In genomic region chr20:9036593-9036992, GRCh38 we compare ENCODE assay signal across 19 cellular contexts. TPM values are rescaled to one million over a fixed set of nuclear protein-coding genes. Genes with fewer than 3 reads are reported as not detected.
DNase-seq lines count a peak whose midpoint lies in the region; ATAC-seq and TF ChIP-seq lines count a peak whose summit lies in the region.
"Had no signal": no experiment of that assay in that cellular context is flagged by ENCODE, and none has a peak within 500 bp of the region (broad histone marks: within the 10 kb centered on the region; RNA-seq: fewer than 3 reads in every experiment).

No MANE protein-coding gene starts in this region.

- no peaks in the 10 kb centered on the region for H3K79me2 ChIP-seq in mammary epithelial cell (ENCODE audit: insufficient read depth, low read length)

- 71% methylated on average over 1 of the region's 1 CpG for WGBS in mammary epithelial cell (ENCODE audit: low coverage, missing lambda C conversion rate)

- no peak overlapping the region for H3K27ac ChIP-seq in mammary epithelial cell (ENCODE audit: insufficient read depth, low read depth, low read length)
- no peak overlapping the region for H3K27ac ChIP-seq in CD8-positive, alpha-beta T cell (ENCODE audit: low read depth, low read length)
- H3K27ac ChIP-seq: 22Rv1, BLaER1, KMS-11 had no signal

- no peaks in the 10 kb centered on the region for H3K9me3 Mint-ChIP-seq in MCF 10A (ENCODE audit: unreplicated experiment)
- H3K9me3 Mint-ChIP-seq in CD8-positive, alpha-beta T cell: peaks cover 4% of the 10 kb centered on the region
- H3K9me3 Mint-ChIP-seq: H9 had no signal

- CTCF ChIA-PET in MCF 10A (lab: Yijun Ruan, JAX): no interaction called here
- CTCF ChIA-PET in mammary epithelial cell (lab: Charles Lee; ENCODE audit: low non-redundant PET): no interaction called here
- CTCF ChIA-PET in CD8-positive, alpha-beta T cell (lab: Charles Lee): no interaction called here

- H3K9ac ChIP-seq in mammary epithelial cell (ENCODE audit: insufficient read depth, low read length): no peak overlapping the region
- H3K9ac ChIP-seq: BLaER1, KMS-11 had no signal

- no peaks in the 10 kb centered on the region for H3K27me3 ChIP-seq in mammary epithelial cell (ENCODE audit: insufficient read depth, low read length)
- no peaks in the 10 kb centered on the region for H3K27me3 ChIP-seq in CD8-positive, alpha-beta T cell (ENCODE audit: insufficient read depth, low read length)
- H3K27me3 ChIP-seq: BLaER1 had no signal

- DNase-seq in MCF 10A (ENCODE audit: unreplicated experiment): peak; percentile 46
- DNase-seq in mammary epithelial cell: no peak
- DNase-seq in RPMI7951 (ENCODE audit: low read depth): peak; percentile 44
- DNase-seq in epithelial cell of esophagus (ENCODE audit: low read depth): peak; percentile 33
- DNase-seq in NCI-H128 (lab: John Stamatoyannopoulos, UW; ENCODE audit: unreplicated experiment): no peak
- DNase-seq in CD8-positive, alpha-beta T cell: no peak
- no peak for DNase-seq in NCI-H1417 treated with DMSO at 0.1 percent for 48 hours (lab: John Stamatoyannopoulos, UW)
- DNase-seq: AML-193; Calu3; CD4-positive, CD25-positive, alpha-beta regulatory T cell; DMS 273 treated with DMSO at 0.1 percent for 48 hours; DMS79; GDM1; GOT3; H9 had no signal

- POLR2A ChIA-PET in MCF 10A (lab: Yijun Ruan, JAX): interaction anchor here (1.1 kb wide), 1 partner anchor 178 kb away, joined by 4 read pairs; no protein-coding TSS in a partner anchor
- POLR2A ChIA-PET in CD8-positive, alpha-beta T cell (lab: Charles Lee): no interaction called here

- dilution Hi-C loops in mammary epithelial cell (cut with HindIII; ENCODE audit: low sequenced_read_pairs): no loop called here

- no TSS peak for BruUV-seq in MCF 10A (replicated peaks; lab: Mats Ljungman, UMichigan)
- BruUV-seq in mammary epithelial cell (replicated peaks; lab: Mats Ljungman, UMichigan): no TSS peak

- no peaks in the 10 kb centered on the region for H3K4me1 Mint-ChIP-seq in MCF 10A (ENCODE audit: insufficient read depth, unreplicated experiment)
- H3K4me1 Mint-ChIP-seq in CD8-positive, alpha-beta T cell (ENCODE audit: low read depth): no peaks in the 10 kb centered on the region
- H3K4me1 Mint-ChIP-seq: CD4-positive, CD25-positive, alpha-beta regulatory T cell had no signal

- intact Hi-C loops in MCF 10A (cut with micrococcal nuclease) (no loop called here), mammary epithelial cell (cut with micrococcal nuclease) (no loop called here)
- intact Hi-C loops in CD8-positive, alpha-beta T cell (cut with DNase I, micrococcal nuclease): no loop called here

- no peaks in the 10 kb centered on the region for H3K27me3 Mint-ChIP-seq in MCF 10A (ENCODE audit: insufficient read depth, unreplicated experiment)
- no peaks in the 10 kb centered on the region for H3K27me3 Mint-ChIP-seq in CD8-positive, alpha-beta T cell (ENCODE audit: low read depth)
- H3K27me3 Mint-ChIP-seq: CD4-positive, CD25-positive, alpha-beta regulatory T cell had no signal

- no peak overlapping the region for H2AFZ ChIP-seq in mammary epithelial cell (ENCODE audit: low read depth, low read length)

- H3K4me3 Mint-ChIP-seq in MCF 10A (ENCODE audit: unreplicated experiment): no peak overlapping the region
- H3K4me3 Mint-ChIP-seq in CD8-positive, alpha-beta T cell: no peak overlapping the region
- H3K4me3 Mint-ChIP-seq: CD4-positive, CD25-positive, alpha-beta regulatory T cell; H9 had no signal

- in situ Hi-C loops in mammary epithelial cell (cut with MboI; ENCODE audit: low sequenced_read_pairs in 2 of 2): no loop called here

- H3K4me3 ChIP-seq in mammary epithelial cell (replicated peaks in 1 of 3; ENCODE audit: insufficient read depth in 1 of 3, low read depth in 2 of 3, low read length in 3 of 3) (no peak overlapping the region), epithelial cell of esophagus (ENCODE audit: low read length) (no peak overlapping the region)
- no peak overlapping the region for H3K4me3 ChIP-seq in CD8-positive, alpha-beta T cell (ENCODE audit: low read depth, low read length)
- H3K4me3 ChIP-seq: BLaER1 had no signal

- H3K4me2 ChIP-seq in mammary epithelial cell (ENCODE audit: insufficient read depth, low read depth, low read length): no peak overlapping the region
- H3K4me2 ChIP-seq: BLaER1, KMS-11 had no signal

- no peak for TF ChIP-seq CTCF in MCF 10A (IDR thresholded peaks at IDR 0.05; ENCODE audit: unreplicated experiment)
- TF ChIP-seq CTCF in mammary epithelial cell (conservative IDR thresholded peaks at IDR 0.05 in 1 of 2, IDR thresholded peaks at IDR 0.05 in 1 of 2; ENCODE audit: extremely low read depth in 1 of 2, insufficient read depth in 1 of 2, low read depth in 1 of 2, low read length in 2 of 2): no peak
- no peak for TF ChIP-seq CTCF in epithelial cell of esophagus (IDR thresholded peaks at IDR 0.05; ENCODE audit: insufficient read depth, low read depth, low read length, missing control alignments)
- TF ChIP-seq CTCF in CD8-positive, alpha-beta T cell (IDR thresholded peaks at IDR 0.05): no peak

- no peaks in the 10 kb centered on the region for H3K36me3 Mint-ChIP-seq in MCF 10A (ENCODE audit: insufficient read depth, unreplicated experiment)
- H3K36me3 Mint-ChIP-seq in CD8-positive, alpha-beta T cell: no peaks in the 10 kb centered on the region
- H3K36me3 Mint-ChIP-seq: CD4-positive, CD25-positive, alpha-beta regulatory T cell had no signal

- no peak overlapping the region for H3K27ac Mint-ChIP-seq in MCF 10A (ENCODE audit: low read depth, unreplicated experiment)
- H3K27ac Mint-ChIP-seq in CD8-positive, alpha-beta T cell: no peak overlapping the region
- H3K27ac Mint-ChIP-seq: CD4-positive, CD25-positive, alpha-beta regulatory T cell; H9 had no signal

- no peaks in the 10 kb centered on the region for H4K20me1 ChIP-seq in mammary epithelial cell (ENCODE audit: insufficient read depth, low read length)
- H4K20me1 ChIP-seq: BLaER1 had no signal

- H3K4me1 ChIP-seq in mammary epithelial cell (ENCODE audit: insufficient read depth, low read length): no peaks in the 10 kb centered on the region
- no peaks in the 10 kb centered on the region for H3K4me1 ChIP-seq in CD8-positive, alpha-beta T cell (ENCODE audit: insufficient read depth, low read length)
- H3K4me1 ChIP-seq: BLaER1 had no signal

- ATAC-seq in CD8-positive, alpha-beta T cell: no peak
- no peak for ATAC-seq in HG03460 (IDR thresholded peaks at IDR 0.05; ENCODE audit: unreplicated experiment)

- no peaks in the 10 kb centered on the region for H3K9me3 ChIP-seq in mammary epithelial cell (replicated peaks; ENCODE audit: insufficient read depth, low read length)
- no peaks in the 10 kb centered on the region for H3K9me3 ChIP-seq in CD8-positive, alpha-beta T cell (ENCODE audit: low read length)
- H3K9me3 ChIP-seq: BLaER1 had no signal

- no peaks in the 10 kb centered on the region for H3K36me3 ChIP-seq in mammary epithelial cell (ENCODE audit: insufficient read depth, low read length)
- H3K36me3 ChIP-seq in CD8-positive, alpha-beta T cell (ENCODE audit: insufficient read depth, low read length): no peaks in the 10 kb centered on the region
- H3K36me3 ChIP-seq: BLaER1 had no signal

RNA-seq across cellular contexts. Expression of gene PLCB4, which starts 32.3 kb away (rescaled TPM):
- total RNA-seq in MCF 10A (2022) (0.22 and 0.91 TPM in 2 replicates), mammary epithelial cell (1 to 10 TPM in 1 of 2 donors, under 1 TPM in 1; 0.19 to 4.8 TPM)
- 3.8 TPM for polyA plus RNA-seq in mammary epithelial cell
- 7.5 TPM for polyA minus RNA-seq in mammary epithelial cell
- 5.3 and 5.4 TPM in 2 replicates for total RNA-seq in RPMI7951 (2014; rRNA removed; shearing (Covaris generic))
- not detected for total RNA-seq in CD8-positive, alpha-beta T cell
- polyA plus RNA-seq: CD4-positive, CD25-positive, alpha-beta regulatory T cell had no signal

Comparison
In these comparisons a context has a peak if more than half of its experiments do, and no peak if none do; other contexts are left out.
1. DNase-seq: peak in MCF 10A (single experiment), RPMI7951 (single experiment) and epithelial cell of esophagus (single experiment); none in mammary epithelial cell (single experiment), NCI-H128 (single experiment), CD8-positive, alpha-beta T cell (0 of 7) and NCI-H1417 treated with DMSO at 0.1 percent for 48 hours (single experiment).